14 cellular contexts compared by ENCODE assay signal in the genomic region with DNA sequence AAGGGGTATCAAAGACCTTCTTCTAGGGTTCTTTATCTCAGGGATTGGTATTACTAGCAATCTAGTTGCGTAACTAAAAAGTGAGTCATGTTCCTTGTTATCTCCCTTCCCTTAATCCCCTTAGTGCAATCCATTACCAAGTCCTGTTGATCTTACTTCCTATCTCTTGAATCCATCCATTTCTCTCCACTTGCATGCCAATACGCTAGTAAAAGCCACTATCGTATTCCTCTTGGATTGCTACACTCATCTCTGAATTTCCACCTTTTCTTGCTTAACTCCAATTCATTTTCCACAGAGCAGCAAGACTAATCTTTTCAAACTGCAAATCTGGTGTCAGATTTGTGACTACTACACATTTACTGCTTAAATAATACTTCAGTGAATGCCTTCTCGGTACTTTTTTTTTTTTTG. TPM values are rescaled to one million over a fixed set of nuclear protein-coding genes. Genes with fewer than 3 reads are reported as not detected.
A peak's percentile ranks its signal among the peaks of the same experiment; 100 is the strongest.
DNase-seq lines count a peak whose midpoint lies in the region; ATAC-seq and TF ChIP-seq lines count a peak whose summit lies in the region.
"Had no signal": no experiment of that assay in that cellular context is flagged by ENCODE, and none has a peak within 500 bp of the region (broad histone marks: within the 10 kb centered on the region; RNA-seq: fewer than 3 reads in every experiment).

No MANE protein-coding gene starts in this region.

- CTCF ChIA-PET in Calu3 (lab: Charles Lee), result no interaction called here

- H3K9me3 Mint-ChIP-seq in Calu3 (ENCODE audit: low read depth, unreplicated experiment) (no peaks in the 10 kb centered on the region), mesothelial cell of epicardium (no peaks in the 10 kb centered on the region)
- H3K9me3 Mint-ChIP-seq in activated naive CD8-positive, alpha-beta T cell (ENCODE audit: low read depth), result no peaks in the 10 kb centered on the region

- peak overlapping the region; percentile 47 for H3K27ac Mint-ChIP-seq in Calu3 (ENCODE audit: unreplicated experiment)
- peak overlapping the region; percentile 46 for H3K27ac Mint-ChIP-seq in activated naive CD8-positive, alpha-beta T cell
- peak overlapping the region; percentile 68 for H3K27ac Mint-ChIP-seq in mesothelial cell of epicardium

- no peak for TF ChIP-seq CTCF in Calu3 (IDR thresholded peaks at IDR 0.05; ENCODE audit: unreplicated experiment)
- no peak for TF ChIP-seq CTCF in mesothelial cell of epicardium (IDR thresholded peaks at IDR 0.05; ENCODE audit: unreplicated experiment)

- H3K27me3 Mint-ChIP-seq in Calu3 (ENCODE audit: unreplicated experiment) (no peaks in the 10 kb centered on the region), mesothelial cell of epicardium (ENCODE audit: low read depth) (no peaks in the 10 kb centered on the region)
- no peaks in the 10 kb centered on the region for H3K27me3 Mint-ChIP-seq in activated naive CD8-positive, alpha-beta T cell

- H3K4me1 Mint-ChIP-seq in Calu3 (ENCODE audit: low read depth, unreplicated experiment), result peaks cover 16% of the 10 kb centered on the region
- peaks cover 67% of the 10 kb centered on the region for H3K4me1 Mint-ChIP-seq in activated naive CD8-positive, alpha-beta T cell (ENCODE audit: low read depth)
- H3K4me1 Mint-ChIP-seq in mesothelial cell of epicardium, result peaks cover 23% of the 10 kb centered on the region

- intact Hi-C loops in Calu3 (cut with micrococcal nuclease; ENCODE audit: unreplicated experiment), result loop anchor here (5.0 kb wide), 1 partner anchor 163 kb away; a partner anchor contains a TSS
- intact Hi-C loops in posterior vena cava (cut with DNase I), result loop anchor here in 1 of 2 donors (10.0 kb wide), 1 partner anchor 60 kb away; a partner anchor contains a TSS

- no TSS peak for BruUV-seq in Calu3 (replicated peaks; lab: Mats Ljungman, UMichigan)

- H3K4me3 Mint-ChIP-seq in Calu3 (ENCODE audit: low read depth, unreplicated experiment) (no peak overlapping the region), mesothelial cell of epicardium (no peak overlapping the region)
- H3K4me3 Mint-ChIP-seq in activated naive CD8-positive, alpha-beta T cell, result peak overlapping the region; percentile 51

- H3K36me3 Mint-ChIP-seq in Calu3 (ENCODE audit: insufficient read depth, unreplicated experiment) (peaks cover 72% of the 10 kb centered on the region), mesothelial cell of epicardium (peaks cover 37% of the 10 kb centered on the region)
- H3K36me3 Mint-ChIP-seq in activated naive CD8-positive, alpha-beta T cell, result peaks cover 33% of the 10 kb centered on the region

- DNase-seq in Calu3, result no peak
- DNase-seq in HuH-7 (ENCODE audit: low spot score), result peak; percentile 32
- no peak for DNase-seq in mesothelial cell of epicardium (ENCODE audit: low spot score in 2 of 2, unreplicated experiment in 2 of 2)
- no peak for DNase-seq in posterior vena cava (ENCODE audit: low spot score)
- no peak for DNase-seq in NCI-H446 (lab: John Stamatoyannopoulos, UW)
- DNase-seq: activated CD4-positive, CD25-positive, alpha-beta regulatory T cell; amniotic stem cell; GOT3; kidney glomerular epithelial cell; NCI-H187; PC-9; upper lobe of right lung had no signal

- no peak for ATAC-seq in HG03159 (IDR thresholded peaks at IDR 0.05; ENCODE audit: unreplicated experiment)
- ATAC-seq: upper lobe of right lung had no signal

RNA-seq across cellular contexts. Expression of a gene that starts 1.8 kb away (rescaled TPM):
- total RNA-seq in Calu3 (2022), result 90.4 and 111 TPM in 2 replicates
- 54.5 to 58.7 TPM (median 55.7 TPM) in 3 replicates for total RNA-seq in mesothelial cell of epicardium
- 10 to 100 TPM; 26.0 to 29.1 TPM for total RNA-seq in posterior vena cava

RNA-seq across cellular contexts. Expression of a gene that starts 22.5 kb away (rescaled TPM):
- total RNA-seq in Calu3 (2022) (198 and 207 TPM in 2 replicates), mesothelial cell of epicardium (110 to 117 TPM (median 114 TPM) in 3 replicates), posterior vena cava (10 to 100 TPM; 67.6 to 75.0 TPM)

RNA-seq across cellular contexts. Expression of a gene that starts 22.6 kb away (rescaled TPM):
- total RNA-seq in Calu3 (2022), result 45.3 and 48.3 TPM in 2 replicates
- total RNA-seq in mesothelial cell of epicardium, result 47.3 to 51.0 TPM (median 49.1 TPM) in 3 replicates
- 10 to 100 TPM; 48.4 to 49.7 TPM for total RNA-seq in posterior vena cava

RNA-seq across cellular contexts. Expression of a gene that starts 51.9 kb away (rescaled TPM):
- total RNA-seq in Calu3 (2022) (not detected in 2 replicates), mesothelial cell of epicardium (not detected in 3 replicates), posterior vena cava (not detected)
- total RNA-seq: PC-9, upper lobe of right lung had no signal

RNA-seq across cellular contexts. Expression of a gene that starts 58.7 kb away (rescaled TPM):
- 112 and 123 TPM in 2 replicates for total RNA-seq in Calu3 (2022)
- total RNA-seq in mesothelial cell of epicardium, result 71.9 to 75.6 TPM (median 74.9 TPM) in 3 replicates
- 10 to 100 TPM; 94.3 to 96.0 TPM for total RNA-seq in posterior vena cava
